In the genomic region with DNA sequence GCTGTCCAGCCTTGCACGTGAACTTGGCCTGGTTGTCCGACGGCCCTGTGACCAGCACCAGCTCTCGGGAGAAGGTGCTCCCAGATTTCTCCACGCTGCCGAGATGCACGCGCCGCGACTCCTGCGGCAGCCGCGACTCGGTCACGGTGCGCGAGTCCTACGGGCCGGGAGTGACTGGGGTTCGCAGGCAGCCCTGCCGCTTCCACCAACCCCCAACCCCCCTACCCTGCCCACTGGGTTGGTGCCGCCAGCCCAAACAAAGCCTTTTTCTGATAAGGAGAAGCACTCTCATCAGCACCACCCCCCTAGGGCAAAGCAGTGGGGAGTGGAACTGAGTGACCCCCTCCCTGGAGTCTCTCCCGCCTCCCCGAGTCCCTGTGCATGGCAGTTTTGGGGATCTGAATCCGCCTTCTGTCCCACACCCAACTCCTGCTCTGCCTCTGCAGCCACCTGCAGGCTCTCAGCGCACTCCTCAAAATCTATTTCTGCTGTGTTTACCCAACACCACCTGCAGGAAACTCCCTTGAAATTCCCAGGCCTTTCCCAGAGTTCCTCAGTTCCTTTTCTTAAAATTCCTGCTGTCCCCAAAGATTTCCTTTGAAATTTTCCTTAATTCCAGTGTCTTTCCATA, we compare ENCODE assay signal across 9 cellular contexts. TPM values are rescaled to one million over a fixed set of nuclear protein-coding genes. Genes with fewer than 3 reads are reported as not detected.
A peak's percentile ranks its signal among the peaks of the same experiment; 100 is the strongest.
DNase-seq lines count a peak whose midpoint lies in the region; ATAC-seq and TF ChIP-seq lines count a peak whose summit lies in the region.
"Had no signal": no experiment of that assay in that cellular context is flagged by ENCODE, and none has a peak within 500 bp of the region (broad histone marks: within the 10 kb centered on the region; RNA-seq: fewer than 3 reads in every experiment).

No MANE protein-coding gene starts in this region.

- DNase-seq in NCI-H2107 treated with DMSO at 0.1 percent for 48 hours (lab: John Stamatoyannopoulos, UW; ENCODE audit: unreplicated experiment) (peak; percentile 24), NCI-H2107 (lab: John Stamatoyannopoulos, UW) (no peak), NCI-H748 (lab: John Stamatoyannopoulos, UW; ENCODE audit: unreplicated experiment) (peak; percentile 55), endothelial cell (ENCODE audit: low spot score) (no peak), progenitor cell of endocrine pancreas (ENCODE audit: low spot score, unreplicated experiment) (no peak), OCI-M1 (lab: John Stamatoyannopoulos, UW) (no peak), SW 1271 (lab: John Stamatoyannopoulos, UW) (no peak)
- DNase-seq: stimulated activated naive CD4-positive, alpha-beta T cell had no signal

- H3K36me3 Mint-ChIP-seq in endothelial cell (ENCODE audit: low read depth, unreplicated experiment) (no peaks in the 10 kb centered on the region), progenitor cell of endocrine pancreas (ENCODE audit: insufficient read depth) (peaks cover 2% of the 10 kb centered on the region)

- H3K4me3 Mint-ChIP-seq in endothelial cell (ENCODE audit: unreplicated experiment) (peak overlapping the region; percentile 80), progenitor cell of endocrine pancreas (ENCODE audit: low read depth) (peak overlapping the region; percentile 61)

- no peaks in the 10 kb centered on the region for H3K9me3 Mint-ChIP-seq in endothelial cell (ENCODE audit: unreplicated experiment)
- H3K9me3 Mint-ChIP-seq in progenitor cell of endocrine pancreas (ENCODE audit: low read depth): no peaks in the 10 kb centered on the region

- H3K27me3 Mint-ChIP-seq in endothelial cell (ENCODE audit: unreplicated experiment): peaks cover 23% of the 10 kb centered on the region
- H3K27me3 Mint-ChIP-seq in progenitor cell of endocrine pancreas: peaks cover 65% of the 10 kb centered on the region

- H3K4me1 Mint-ChIP-seq in endothelial cell (ENCODE audit: unreplicated experiment) (peaks cover 13% of the 10 kb centered on the region), progenitor cell of endocrine pancreas (ENCODE audit: low read depth) (peaks cover 21% of the 10 kb centered on the region)

- H3K27ac Mint-ChIP-seq in endothelial cell (ENCODE audit: unreplicated experiment) (no peak overlapping the region), progenitor cell of endocrine pancreas (peak overlapping the region; percentile 87)

- no peak for ATAC-seq in GM21619 (IDR thresholded peaks at IDR 0.05; ENCODE audit: unreplicated experiment)

- TF ChIP-seq CTCF in endothelial cell (IDR thresholded peaks at IDR 0.05; ENCODE audit: unreplicated experiment) (no peak), progenitor cell of endocrine pancreas (IDR thresholded peaks at IDR 0.05; ENCODE audit: unreplicated experiment) (no peak)

RNA-seq across cellular contexts. Expression of gene NPHS1, which starts 6.2 kb away (rescaled TPM):
- total RNA-seq in endothelial cell (ENCODE audit: unreplicated experiment): not detected
- total RNA-seq in progenitor cell of endocrine pancreas: 15.7 and 17.5 TPM in 2 replicates

RNA-seq across cellular contexts. Expression of gene KIRREL2, which starts 10.6 kb away (rescaled TPM):
- total RNA-seq in endothelial cell (ENCODE audit: unreplicated experiment) (1.8 TPM), progenitor cell of endocrine pancreas (97.5 and 100.0 TPM in 2 replicates)

RNA-seq across cellular contexts. Expression of gene APLP1, which starts 22.2 kb away (rescaled TPM):
- total RNA-seq in endothelial cell (ENCODE audit: unreplicated experiment) (11.5 TPM), progenitor cell of endocrine pancreas (134 and 135 TPM in 2 replicates)

RNA-seq across cellular contexts. Expression of gene PRODH2, which starts 33.5 kb away (rescaled TPM):
- total RNA-seq in endothelial cell (ENCODE audit: unreplicated experiment): not detected
- 5.3 TPM in 2 replicates for total RNA-seq in progenitor cell of endocrine pancreas

RNA-seq across cellular contexts. Expression of gene NFKBID, which starts 54.2 kb away (rescaled TPM):
- total RNA-seq in endothelial cell (ENCODE audit: unreplicated experiment) (13.0 TPM), progenitor cell of endocrine pancreas (11.4 and 13.9 TPM in 2 replicates)

Comparison
In these comparisons a context has a peak if more than half of its experiments do, and no peak if none do; other contexts are left out.
1. DNase-seq: peak in NCI-H2107 treated with DMSO at 0.1 percent for 48 hours (single experiment) and NCI-H748 (single experiment); none in NCI-H2107 (single experiment), endothelial cell (single experiment), progenitor cell of endocrine pancreas (single experiment), OCI-M1 (single experiment) and SW 1271 (0 of 2).
2. RNA of gene NPHS1, which starts 6.2 kb away (total RNA-seq): 15.7 to 17.5 TPM in progenitor cell of endocrine pancreas; not detected in endothelial cell (single experiment); every median in the first group is over 10 times any median in the second.
3. RNA of gene KIRREL2, which starts 10.6 kb away (total RNA-seq): 97.5 to 100.0 TPM in progenitor cell of endocrine pancreas; 1.8 TPM in endothelial cell (single experiment); every median in the first group is over 10 times any median in the second.
4. RNA of gene APLP1, which starts 22.2 kb away (total RNA-seq): 134 to 135 TPM in progenitor cell of endocrine pancreas; 11.5 TPM in endothelial cell (single experiment); every median in the first group is over 10 times any median in the second.